8 cellular contexts compared by ENCODE assay signal in genomic region chr3:42600958-42601675, GRCh38. TPM values are rescaled to one million over a fixed set of nuclear protein-coding genes. Genes with fewer than 3 reads are reported as not detected.
DNase-seq lines count a peak whose midpoint lies in the region; ATAC-seq and TF ChIP-seq lines count a peak whose summit lies in the region.

No MANE protein-coding gene starts in this region.

- CTCF ChIA-PET in BJ (lab: Yijun Ruan, JAX) = interaction anchor here (1.1 to 3.7 kb wide), 4 partner anchors 10 to 51 kb away, joined by 3 to 18 read pairs (median 3); partner anchors contain the start of gene SS18L2

- peak overlapping the region; percentile 79 for H3K4me2 ChIP-seq in OCI-LY1 (ENCODE audit: low read length)
- peak overlapping the region; percentile 88 for H3K4me2 ChIP-seq in parathyroid adenoma (ENCODE audit: low read length)

- peak overlapping the region; percentile 98 for H3K27ac ChIP-seq in OCI-LY1 (ENCODE audit: low read depth, low read length, poor library complexity, severe bottlenecking)
- H3K27ac ChIP-seq in cardiac muscle cell = peak overlapping the region; percentile 97
- H3K27ac ChIP-seq in parathyroid adenoma = peak overlapping the region; percentile 74

- H3K9me3 ChIP-seq in OCI-LY1 (ENCODE audit: low read length) = 0 out of 2 replicates have a peak, but pooled peaks cover 3% of the 10 kb centered on the region
- H3K9me3 ChIP-seq in cardiac muscle cell (ENCODE audit: low read depth) = no peaks in the 10 kb centered on the region
- no peaks in the 10 kb centered on the region for H3K9me3 ChIP-seq in parathyroid adenoma (ENCODE audit: control insufficient read depth, low read length)

- H3K36me3 ChIP-seq in BJ (ENCODE audit: control insufficient read depth, insufficient read depth, low read length) (peaks cover 1% of the 10 kb centered on the region), OCI-LY1 (ENCODE audit: insufficient read depth, low read length) (peaks cover 48% of the 10 kb centered on the region), cardiac muscle cell (no peaks in the 10 kb centered on the region), parathyroid adenoma (ENCODE audit: control insufficient read depth, insufficient read depth, low read length) (no peaks in the 10 kb centered on the region)

- no peaks in the 10 kb centered on the region for H4K20me1 ChIP-seq in OCI-LY1 (ENCODE audit: insufficient read depth, low read length)

- H3K9ac ChIP-seq in OCI-LY1 (ENCODE audit: low read length) (peak overlapping the region; percentile 91), parathyroid adenoma (peak overlapping the region; percentile 89)

- H3K79me2 ChIP-seq in OCI-LY1 (ENCODE audit: insufficient read depth, low read length) (peaks cover 53% of the 10 kb centered on the region), parathyroid adenoma (peaks cover 36% of the 10 kb centered on the region)

- peak; percentile 26; the same call in 1 of the 2 replicates for TF ChIP-seq CTCF in BJ (IDR thresholded peaks at IDR 0.05; ENCODE audit: insufficient read depth, low read depth, low read length)
- TF ChIP-seq CTCF in OCI-LY1 (IDR thresholded peaks at IDR 0.05; ENCODE audit: low read length) = no peak
- no peak for TF ChIP-seq CTCF in cardiac muscle cell (IDR thresholded peaks at IDR 0.05; ENCODE audit: low read depth, low read length)
- no peak for TF ChIP-seq CTCF in parathyroid adenoma (IDR thresholded peaks at IDR 0.05)

- TF ChIP-seq POLR2A in GM18505 (IDR thresholded peaks at IDR 0.05; ENCODE audit: borderline replicate concordance, extremely low read depth, insufficient read depth, insufficient read length) = no peak

- ATAC-seq in GM18520 (IDR thresholded peaks at IDR 0.05; ENCODE audit: unreplicated experiment) = peak; percentile 12
- peak; percentile 21 for ATAC-seq in HG03095 (IDR thresholded peaks at IDR 0.05; ENCODE audit: unreplicated experiment)
- ATAC-seq in GM18505 (IDR thresholded peaks at IDR 0.05; ENCODE audit: unreplicated experiment) = no peak

- peak overlapping the region; percentile 97 for H3K4me3 Mint-ChIP-seq in activated naive CD8-positive, alpha-beta T cell

- peaks cover 10% of the 10 kb centered on the region for H3K36me3 Mint-ChIP-seq in activated naive CD8-positive, alpha-beta T cell

- no peaks in the 10 kb centered on the region for H3F3A ChIP-seq in OCI-LY1 (ENCODE audit: insufficient read depth, low read length)

- no peaks in the 10 kb centered on the region for H3K27me3 Mint-ChIP-seq in activated naive CD8-positive, alpha-beta T cell

- DNase-seq in BJ (ENCODE audit: low read depth) = peak; percentile 25
- peak; percentile 72 to 81 for DNase-seq in cardiac muscle cell (ENCODE audit: low read depth in 1 of 2, low spot score in 1 of 2)

- H3K4me3 ChIP-seq in BJ (ENCODE audit: low read depth, low read length) (peak overlapping the region; percentile 93), OCI-LY1 (ENCODE audit: low read depth, low read length, poor library complexity, severe bottlenecking) (peak overlapping the region; percentile 88), cardiac muscle cell (peak overlapping the region; percentile 71), parathyroid adenoma (ENCODE audit: low read depth, low read length) (peak overlapping the region; percentile 89)

- H3K4me1 ChIP-seq in OCI-LY1 (ENCODE audit: insufficient read depth, low read length, severe bottlenecking) = peaks cover 31% of the 10 kb centered on the region
- peaks cover 17% of the 10 kb centered on the region for H3K4me1 ChIP-seq in cardiac muscle cell (ENCODE audit: low read depth)
- peaks cover 7% of the 10 kb centered on the region for H3K4me1 ChIP-seq in parathyroid adenoma

- H3K9me2 ChIP-seq in OCI-LY1 (ENCODE audit: low read depth, low read length) = no peaks in the 10 kb centered on the region

- H3K27ac Mint-ChIP-seq in activated naive CD8-positive, alpha-beta T cell = peak overlapping the region; percentile 94

- peaks cover 43% of the 10 kb centered on the region for H3K4me1 Mint-ChIP-seq in activated naive CD8-positive, alpha-beta T cell (ENCODE audit: low read depth)

- H3K27me3 ChIP-seq in BJ (ENCODE audit: control insufficient read depth, insufficient read depth, low read length) (no peaks in the 10 kb centered on the region), OCI-LY1 (ENCODE audit: insufficient read depth, low read length) (no peaks in the 10 kb centered on the region), cardiac muscle cell (no peaks in the 10 kb centered on the region), parathyroid adenoma (ENCODE audit: control insufficient read depth, insufficient read depth, low read length) (no peaks in the 10 kb centered on the region)

- H3K9me3 Mint-ChIP-seq in activated naive CD8-positive, alpha-beta T cell (ENCODE audit: low read depth) = peaks cover 4% of the 10 kb centered on the region

- POLR2A ChIA-PET in BJ (lab: Charles Lee) = interaction anchor here (1.0 kb wide), 1 partner anchor 10 kb away, joined by 6 read pairs; the partner anchor contains the start of gene SS18L2

- no peak overlapping the region for H2AFZ ChIP-seq in OCI-LY1 (ENCODE audit: low read length)
- H2AFZ ChIP-seq in parathyroid adenoma = peak overlapping the region; percentile 93

RNA-seq across cellular contexts. Expression of gene NKTR, which starts 0.6 kb away (rescaled TPM):
- polyA plus RNA-seq in BJ (2011; rRNA removed) (19.0 and 37.6 TPM in 2 replicates), cardiac muscle cell (50.5 and 79.5 TPM in 2 replicates)
- polyA minus RNA-seq in BJ (2011; rRNA and poly(A)+ RNA removed) = 13.5 and 17.2 TPM in 2 replicates
- 24.6 and 75.3 TPM in 2 replicates for total RNA-seq in cardiac muscle cell

RNA-seq across cellular contexts. Expression of gene SS18L2, which starts 10.5 kb away (rescaled TPM):
- 19.7 and 25.7 TPM in 2 replicates for polyA plus RNA-seq in BJ (2011; rRNA removed)
- polyA minus RNA-seq in BJ (2011; rRNA and poly(A)+ RNA removed) = 4.9 and 7.6 TPM in 2 replicates
- 8.9 and 9.7 TPM in 2 replicates for total RNA-seq in cardiac muscle cell
- 33.2 and 49.7 TPM in 2 replicates for polyA plus RNA-seq in cardiac muscle cell

RNA-seq across cellular contexts. Expression of gene SEC22C, which starts 19.4 kb away (rescaled TPM):
- polyA plus RNA-seq in BJ (2011; rRNA removed) (45.9 and 47.8 TPM in 2 replicates), cardiac muscle cell (31.6 and 43.6 TPM in 2 replicates)
- 16.2 and 22.8 TPM in 2 replicates for polyA minus RNA-seq in BJ (2011; rRNA and poly(A)+ RNA removed)
- total RNA-seq in cardiac muscle cell = 30.9 and 41.6 TPM in 2 replicates

RNA-seq across cellular contexts. Expression of gene ZBTB47, which starts 52.4 kb away (rescaled TPM):
- polyA plus RNA-seq in BJ (2011; rRNA removed) = 19.2 and 30.1 TPM in 2 replicates
- polyA minus RNA-seq in BJ (2011; rRNA and poly(A)+ RNA removed) = 28.4 and 37.8 TPM in 2 replicates
- total RNA-seq in cardiac muscle cell = 20.0 and 30.1 TPM in 2 replicates
- 4.1 and 5.4 TPM in 2 replicates for polyA plus RNA-seq in cardiac muscle cell
